In genomic region chr15:52636459-52636858, GRCh38 we compare ENCODE assay signal across 14 cellular contexts. TPM values are rescaled to one million over a fixed set of nuclear protein-coding genes. Genes with fewer than 3 reads are reported as not detected.
DNase-seq lines count a peak whose midpoint lies in the region; ATAC-seq and TF ChIP-seq lines count a peak whose summit lies in the region.
"Had no signal": no experiment of that assay in that cellular context is flagged by ENCODE, and none has a peak within 500 bp of the region (broad histone marks: within the 10 kb centered on the region; RNA-seq: fewer than 3 reads in every experiment).

No MANE protein-coding gene starts in this region.

- H3K27me3 ChIP-seq in AG04450 (ENCODE audit: control insufficient read depth, insufficient read depth, low read length), result no peaks in the 10 kb centered on the region
- H3K27me3 ChIP-seq in Panc1 (ENCODE audit: control insufficient read depth, insufficient read depth, low read length), result no peaks in the 10 kb centered on the region
- no peaks in the 10 kb centered on the region for H3K27me3 ChIP-seq in dorsolateral prefrontal cortex

- no peak overlapping the region for H3K27ac ChIP-seq in AG04450 (ENCODE audit: low read depth, low read length)
- H3K27ac ChIP-seq in Panc1 (ENCODE audit: low read length), result no peak overlapping the region
- no peak overlapping the region for H3K27ac ChIP-seq in dorsolateral prefrontal cortex
- H3K27ac ChIP-seq: HL-60 had no signal

- BruUV-seq in Panc1 (replicated peaks; lab: Mats Ljungman, UMichigan), result TSS peak; percentile 49

- H3K4me3 ChIP-seq in AG04450 (ENCODE audit: low read depth, low read length) (no peak overlapping the region), Panc1 (ENCODE audit: low read depth in 2 of 2, low read length in 2 of 2) (no peak overlapping the region), dorsolateral prefrontal cortex (no peak overlapping the region)
- H3K4me3 ChIP-seq: HAP-1 had no signal

- no peak for ATAC-seq in Panc1
- ATAC-seq: CD8-positive, alpha-beta T cell had no signal

- no peaks in the 10 kb centered on the region for H3K4me1 ChIP-seq in Panc1 (ENCODE audit: control insufficient read depth, insufficient read depth, low read length)
- H3K4me1 ChIP-seq: HAP-1 had no signal

- in situ Hi-C loops in Panc1 (cut with HindIII; ENCODE audit: low pct_unique_long_range_greater_than_20kb, low sequenced_read_pairs), result no loop called here

- H3K36me3 ChIP-seq in Panc1 (ENCODE audit: control insufficient read depth, insufficient read depth, low read length), result no peaks in the 10 kb centered on the region
- H3K36me3 ChIP-seq: HAP-1 had no signal

- no peaks in the 10 kb centered on the region for H3K9me3 ChIP-seq in AG04450 (ENCODE audit: control insufficient read depth, insufficient read depth, low read length)
- no peaks in the 10 kb centered on the region for H3K9me3 ChIP-seq in Panc1 (ENCODE audit: control insufficient read depth, insufficient read depth, low read depth, low read length)
- H3K9me3 ChIP-seq: HAP-1 had no signal

- TF ChIP-seq CTCF in AG04450 (IDR thresholded peaks at IDR 0.05; ENCODE audit: low read depth, low read length) (no peak), Panc1 (IDR thresholded peaks at IDR 0.05) (no peak), dorsolateral prefrontal cortex (IDR thresholded peaks at IDR 0.05 in 54 of 56, conservative IDR thresholded peaks at IDR 0.05 in 2 of 56; ENCODE audit: low read depth in 1 of 56, partially characterized antibody in 56 of 56) (no peak)

- POLR2A ChIA-PET in AG04450 (lab: Yijun Ruan, JAX) (interaction anchor here (0.6 to 0.7 kb wide), 2 partner anchors 15 to 44 kb away, joined by 3 to 10 read pairs; no protein-coding TSS in a partner anchor), Panc1 (lab: Charles Lee) (no interaction called here)

- DNase-seq in AG04450 (ENCODE audit: low read depth, low spot score) (peak; percentile 41), EL (peak; percentile 21), Panc1 (ENCODE audit: low read depth, low spot score) (no peak), fibroblast of gingiva (ENCODE audit: low read depth) (peak; percentile 26), DMS53 (lab: John Stamatoyannopoulos, UW) (no peak), 8988T (no peak), dorsolateral prefrontal cortex (no peak)
- DNase-seq in activated CD4-positive, CD25-positive, alpha-beta regulatory T cell (lab: John Stamatoyannopoulos, UW), result no peak
- DNase-seq: CD8-positive, alpha-beta T cell; COR-L47; DMS153; DND-41 had no signal

- CTCF ChIA-PET in AG04450 (lab: Charles Lee), result no interaction called here
- CTCF ChIA-PET in Panc1 (lab: Charles Lee), result no interaction called here

- intact Hi-C loops in Panc1 (cut with micrococcal nuclease; ENCODE audit: unreplicated experiment), result no loop called here
- intact Hi-C loops in dorsolateral prefrontal cortex (cut with DNase I), result no loop called here

RNA-seq across cellular contexts. Expression of gene ATOSA, which starts 42.7 kb away (rescaled TPM):
- 20.9 and 23.9 TPM in 2 replicates for polyA plus RNA-seq in AG04450 (2011; rRNA removed)
- polyA minus RNA-seq in AG04450 (2011; rRNA and poly(A)+ RNA removed), result 21.7 and 29.1 TPM in 2 replicates
- 18.5 TPM for total RNA-seq in Panc1 (2021; ENCODE audit: unreplicated experiment)
- polyA plus RNA-seq in Panc1 (2012; ENCODE audit: insufficient read length), result 10.6 TPM
- total RNA-seq in dorsolateral prefrontal cortex, result 10 to 100 TPM; 34.8 to 88.4 (median 52.9) TPM

Comparison
In these comparisons a context has a peak if more than half of its experiments do, and no peak if none do; other contexts are left out.
1. DNase-seq: peak in AG04450 (single experiment), EL (single experiment) and fibroblast of gingiva (single experiment); none in Panc1 (single experiment), DMS53 (single experiment), 8988T (single experiment), activated CD4-positive, CD25-positive, alpha-beta regulatory T cell (0 of 4) and dorsolateral prefrontal cortex (0 of 10).